In genomic region chr3:21954709-21955108, GRCh38 we compare ENCODE assay signal across 18 cellular contexts.
A peak's percentile ranks its signal among the peaks of the same experiment; 100 is the strongest.
DNase-seq lines count a peak whose midpoint lies in the region; ATAC-seq and TF ChIP-seq lines count a peak whose summit lies in the region.
"Had no signal": no experiment of that assay in that cellular context is flagged by ENCODE, and none has a peak within 500 bp of the region (broad histone marks: within the 10 kb centered on the region; RNA-seq: fewer than 3 reads in every experiment).

No MANE protein-coding gene starts in this region.

- no peak for ATAC-seq in HG02852 (IDR thresholded peaks at IDR 0.05; ENCODE audit: unreplicated experiment)
- ATAC-seq: left colon, pancreas had no signal

- no peaks in the 10 kb centered on the region for H3K9me3 ChIP-seq in BE2C
- H3K9me3 ChIP-seq: ascending aorta, pancreas had no signal

- H3K4me3 Mint-ChIP-seq in osteocyte (ENCODE audit: unreplicated experiment) = no peak overlapping the region
- H3K4me3 Mint-ChIP-seq: T-helper 1 cell treated with Interleukin-12 subunit alpha and Interleukin-12 subunit beta and Interleukin-4 antibody, amounts not matched to agents 30 μg/mL and 1 μg/mL, for 36 hours had no signal

- H3K27ac ChIP-seq in coronary artery = no peak overlapping the region
- H3K27ac ChIP-seq: ascending aorta, KMS-11, pancreas, RWPE1, skin epidermis had no signal

- no peaks in the 10 kb centered on the region for H3K27me3 ChIP-seq in BE2C
- H3K27me3 ChIP-seq: ascending aorta, pancreas had no signal

- H3K4me1 Mint-ChIP-seq in osteocyte (ENCODE audit: unreplicated experiment) = peaks cover 21% of the 10 kb centered on the region

- no peaks in the 10 kb centered on the region for H3K4me1 ChIP-seq in BE2C
- H3K4me1 ChIP-seq: ascending aorta, pancreas had no signal

- peaks cover 2% of the 10 kb centered on the region for H3K36me3 Mint-ChIP-seq in osteocyte (ENCODE audit: unreplicated experiment)

- peaks cover 15% of the 10 kb centered on the region for H3K9me3 Mint-ChIP-seq in osteocyte (ENCODE audit: unreplicated experiment)

- peak; percentile 83 for DNase-seq in EH (ENCODE audit: low read depth)
- DNase-seq in NCI-H460 (ENCODE audit: extremely low read depth, low read depth) = peak; percentile 21
- DNase-seq in fibroblast of gingiva (ENCODE audit: low read depth) = peak; percentile 44
- no peak for DNase-seq in osteocyte (ENCODE audit: extremely low spot score, unreplicated experiment)
- DNase-seq in coronary artery (ENCODE audit: low spot score) = no peak
- DNase-seq in activated CD4-positive, alpha-beta T cell treated with anti-CD3 and anti-CD28 coated beads for 4 hours = no peak
- DNase-seq in BE2C = no peak
- DNase-seq: activated effector memory CD4-positive, alpha-beta T cell treated with Interleukin-2 at 50 U/mL for 16 hours; dermis blood vessel endothelial cell; left colon; NCI-H1417 treated with DMSO at 0.1 percent for 48 hours; pancreas had no signal

- no peaks in the 10 kb centered on the region for H3K27me3 Mint-ChIP-seq in osteocyte (ENCODE audit: unreplicated experiment)

- H3K27ac Mint-ChIP-seq in osteocyte (ENCODE audit: unreplicated experiment) = peak overlapping the region; percentile 42
- H3K27ac Mint-ChIP-seq: T-helper 1 cell treated with Interleukin-12 subunit alpha and Interleukin-12 subunit beta and Interleukin-4 antibody, amounts not matched to agents 30 μg/mL and 1 μg/mL, for 36 hours had no signal

- H3K4me3 ChIP-seq in coronary artery (no peak overlapping the region), BE2C (ENCODE audit: low read depth, low read length) (no peak overlapping the region)
- H3K4me3 ChIP-seq: ascending aorta, pancreas, skin epidermis had no signal

- no peaks in the 10 kb centered on the region for H3K36me3 ChIP-seq in BE2C
- H3K36me3 ChIP-seq: ascending aorta, pancreas had no signal

- TF ChIP-seq CTCF in osteocyte (IDR thresholded peaks at IDR 0.05) (no peak), coronary artery (IDR thresholded peaks at IDR 0.05) (no peak), BE2C (IDR thresholded peaks at IDR 0.05; ENCODE audit: low read depth, low read length) (no peak)

Comparison
In these comparisons a context has a peak if more than half of its experiments do, and no peak if none do; other contexts are left out.
1. DNase-seq: peak in EH (single experiment), NCI-H460 (single experiment) and fibroblast of gingiva (single experiment); none in osteocyte (single experiment), coronary artery (single experiment), activated CD4-positive, alpha-beta T cell treated with anti-CD3 and anti-CD28 coated beads for 4 hours (0 of 2) and BE2C (single experiment).